In genomic region chr11:112795896-112796686, GRCh38 we compare ENCODE assay signal across 13 cellular contexts.
DNase-seq lines count a peak whose midpoint lies in the region; ATAC-seq lines count a peak whose summit lies in the region.
"Had no signal": no experiment of that assay in that cellular context is flagged by ENCODE, and none has a peak within 500 bp of the region (broad histone marks: within the 10 kb centered on the region; RNA-seq: fewer than 3 reads in every experiment).

No MANE protein-coding gene starts in this region.

- no peak for ATAC-seq in stimulated activated naive CD8-positive, alpha-beta T cell treated with anti-CD3 and anti-CD28 coated beads, Interleukin-15, amount 100 ng/mL, for 72 hours

- H3K27ac ChIP-seq in ectodermal cell (ENCODE audit: insufficient read depth, low read depth, low read length, poor library complexity, severe bottlenecking) (peak overlapping the region; percentile 47), mesodermal cell (ENCODE audit: low read depth, low read length, severe bottlenecking) (peak overlapping the region; percentile 51), temporal lobe (ENCODE audit: low read depth, low read length) (peak overlapping the region; percentile 25)
- H3K27ac ChIP-seq in effector memory CD4-positive, alpha-beta T cell (ENCODE audit: insufficient read depth, low read length, poor library complexity, severe bottlenecking), result no peak overlapping the region
- H3K27ac ChIP-seq: 22Rv1, suprapubic skin had no signal

- peaks cover 8% of the 10 kb centered on the region for H3K27me3 Mint-ChIP-seq in stimulated activated naive CD8-positive, alpha-beta T cell treated with anti-CD3 and anti-CD28 coated beads, Interleukin-15, amount 100 ng/mL, for 72 hours

- no peak overlapping the region for H3K4me3 ChIP-seq in ectodermal cell (ENCODE audit: insufficient read depth, low read depth, low read length)
- H3K4me3 ChIP-seq in mesodermal cell (ENCODE audit: extremely low read depth, insufficient read depth, low read length, poor library complexity, severe bottlenecking), result no peak overlapping the region
- H3K4me3 ChIP-seq in effector memory CD4-positive, alpha-beta T cell (ENCODE audit: insufficient read depth, low read depth, low read length, poor library complexity, severe bottlenecking), result no peak overlapping the region
- H3K4me3 ChIP-seq: suprapubic skin had no signal

- DNase-seq in DMS79 treated with DMSO at 0.1 percent for 48 hours (lab: John Stamatoyannopoulos, UW) (peak; percentile 47), DMS79 (lab: John Stamatoyannopoulos, UW) (no peak), dermis blood vessel endothelial cell (no peak)
- no peak for DNase-seq in effector memory CD4-positive, alpha-beta T cell
- no peak for DNase-seq in stimulated activated naive CD8-positive, alpha-beta T cell treated with anti-CD3 and anti-CD28 coated beads, Interleukin-15, amount 100 ng/mL, for 72 hours
- DNase-seq: activated B cell treated with CpG ODN at 0.5 μM for 24 hours; effector CD8-positive, alpha-beta T cell had no signal

- H3K9me3 Mint-ChIP-seq in stimulated activated naive CD8-positive, alpha-beta T cell treated with anti-CD3 and anti-CD28 coated beads, Interleukin-15, amount 100 ng/mL, for 72 hours, result no peaks in the 10 kb centered on the region
- H3K9me3 Mint-ChIP-seq: activated B cell treated with CpG ODN at 0.5 μM for 24 hours, memory B cell had no signal

- H3K4me1 ChIP-seq in ectodermal cell (ENCODE audit: control insufficient read depth, insufficient read depth, low read length) (peaks cover 24% of the 10 kb centered on the region), mesodermal cell (ENCODE audit: control insufficient read depth, insufficient read depth, low read length, poor library complexity, severe bottlenecking) (peaks cover 15% of the 10 kb centered on the region)
- no peaks in the 10 kb centered on the region for H3K4me1 ChIP-seq in effector memory CD4-positive, alpha-beta T cell (ENCODE audit: control insufficient read depth, insufficient read depth, low read length, poor library complexity, severe bottlenecking)
- H3K4me1 ChIP-seq: suprapubic skin had no signal

- H3K4me1 Mint-ChIP-seq in stimulated activated naive CD8-positive, alpha-beta T cell treated with anti-CD3 and anti-CD28 coated beads, Interleukin-15, amount 100 ng/mL, for 72 hours, result peaks cover 6% of the 10 kb centered on the region
- H3K4me1 Mint-ChIP-seq: activated B cell treated with CpG ODN at 0.5 μM for 24 hours, memory B cell had no signal

- WGBS in ectodermal cell, 2 experiments, result 74 to 81% methylated on average over 15 to 17 of the region's 17 CpGs
- 67 to 76% methylated on average over 12 to 13 of the region's 17 CpGs for WGBS in mesodermal cell (ENCODE audit: insufficient coverage in 2 of 2), 2 experiments

- H3K9me3 ChIP-seq in ectodermal cell (ENCODE audit: control insufficient read depth, low read length), result no peaks in the 10 kb centered on the region
- H3K9me3 ChIP-seq in mesodermal cell (ENCODE audit: control insufficient read depth, low read length), result no peaks in the 10 kb centered on the region
- no peaks in the 10 kb centered on the region for H3K9me3 ChIP-seq in effector memory CD4-positive, alpha-beta T cell (ENCODE audit: control insufficient read depth, low read length)
- H3K9me3 ChIP-seq: suprapubic skin had no signal

- no peaks in the 10 kb centered on the region for H3K27me3 ChIP-seq in ectodermal cell (ENCODE audit: control insufficient read depth, insufficient read depth, low read length, poor library complexity, severe bottlenecking)
- H3K27me3 ChIP-seq in effector memory CD4-positive, alpha-beta T cell (replicated peaks; ENCODE audit: control insufficient read depth, insufficient read depth, low read length, poor library complexity, severe bottlenecking), result no peaks in the 10 kb centered on the region
- H3K27me3 ChIP-seq: suprapubic skin had no signal

- no peak overlapping the region for H3K4me3 Mint-ChIP-seq in stimulated activated naive CD8-positive, alpha-beta T cell treated with anti-CD3 and anti-CD28 coated beads, Interleukin-15, amount 100 ng/mL, for 72 hours
- H3K4me3 Mint-ChIP-seq: activated B cell treated with CpG ODN at 0.5 μM for 24 hours, memory B cell had no signal

- H3K36me3 ChIP-seq in ectodermal cell (ENCODE audit: control insufficient read depth, insufficient read depth, low read length), result no peaks in the 10 kb centered on the region
- H3K36me3 ChIP-seq in mesodermal cell (ENCODE audit: control insufficient read depth, insufficient read depth, low read length), result no peaks in the 10 kb centered on the region
- H3K36me3 ChIP-seq in effector memory CD4-positive, alpha-beta T cell (ENCODE audit: control insufficient read depth, insufficient read depth, low read length), result no peaks in the 10 kb centered on the region
- H3K36me3 ChIP-seq: suprapubic skin had no signal

- H3K27ac Mint-ChIP-seq in stimulated activated naive CD8-positive, alpha-beta T cell treated with anti-CD3 and anti-CD28 coated beads, Interleukin-15, amount 100 ng/mL, for 72 hours, result no peak overlapping the region
- H3K27ac Mint-ChIP-seq: activated B cell treated with CpG ODN at 0.5 μM for 24 hours, memory B cell had no signal
